32 cellular contexts compared by ENCODE assay signal in the genomic region with DNA sequence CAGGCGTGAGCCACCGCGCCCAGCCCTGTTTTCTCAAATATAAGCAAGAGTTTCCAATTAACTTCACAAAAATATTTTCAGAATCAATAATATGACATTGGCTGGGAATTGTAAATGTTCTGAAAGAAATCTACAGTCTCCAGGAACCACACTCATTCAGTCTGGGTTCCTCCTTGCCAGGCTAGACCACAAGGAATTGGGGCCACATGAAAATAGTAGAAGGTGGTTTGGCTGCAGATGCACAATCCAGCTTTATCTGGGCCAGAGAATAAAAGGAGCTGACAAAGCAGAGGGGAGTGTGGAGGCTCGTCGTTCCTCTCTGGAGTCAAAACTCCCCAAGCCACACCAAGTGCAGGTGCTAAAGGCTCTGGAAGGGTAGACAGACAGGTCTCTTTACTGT.
"Had no signal": no experiment of that assay in that cellular context is flagged by ENCODE, and none has a peak within 500 bp of the region (broad histone marks: within the 10 kb centered on the region; RNA-seq: fewer than 3 reads in every experiment).

No MANE protein-coding gene starts in this region.

- H3K9me3 ChIP-seq: adrenal gland, body of pancreas, breast epithelium had no signal

- ATAC-seq: activated CD8-positive, alpha-beta T cell treated with anti-CD3 and anti-CD28 coated beads for 36 hours; activated naive CD4-positive, alpha-beta T cell treated with anti-CD3 and anti-CD28 coated beads, Interleukin-2, amount 50 U/mL, for 72 hours; activated T-cell treated with anti-CD3 and anti-CD28 coated beads, Interleukin-2, amount 50 U/mL, for 4 hours; activated T-cell treated with anti-CD3 and anti-CD28 coated beads, Interleukin-2, amount 50 U/mL, for 72 hours; activated T-helper 17 cell treated with anti-CD3 and anti-CD28 coated beads, Interleukin-2, amount 50 U/mL, for 72 hours; body of pancreas had no signal

- DNase-seq: activated B cell treated with CpG ODN at 0.5 μM for 24 hours; activated CD4-positive, alpha-beta memory T cell treated with anti-CD3 and anti-CD28 coated beads for 36 hours; activated CD4-positive, alpha-beta T cell treated with anti-CD3 and anti-CD28 coated beads for 4 hours; activated CD4-positive, alpha-beta T cell treated with anti-CD3 and anti-CD28 coated beads, Interleukin-2, amount 10 ng/mL, durations not matched to agents 24 days and 14 days; activated CD4-positive, alpha-beta T cell treated with anti-CD3 and anti-CD28 coated beads, Interleukin-2, amount 50 U/mL, for 1 hour; activated CD4-positive, alpha-beta T cell treated with anti-CD3 and anti-CD28 coated beads, Interleukin-2, amount 50 U/mL, for 4 hours; activated CD4-positive, CD25-positive, alpha-beta regulatory T cell treated with anti-CD3 and anti-CD28 coated beads, Interleukin-2, amount 50 U/mL, for 72 hours; activated CD8-positive, alpha-beta memory T cell treated with anti-CD3 and anti-CD28 coated beads, Interleukin-2, amount 50 U/mL, for 4 hours; activated CD8-positive, alpha-beta T cell treated with anti-CD3 and anti-CD28 coated beads for 36 hours; activated effector memory CD4-positive, alpha-beta T cell treated with anti-CD3 and anti-CD28 coated beads, Interleukin-2, amount 50 U/mL, for 16 hours; activated gamma-delta T cell treated with Interleukin-2 at 50 U/mL for 16 hours; activated naive CD4-positive, alpha-beta T cell; activated naive CD4-positive, alpha-beta T cell treated with anti-CD3 and anti-CD28 coated beads for 36 hours; activated naive CD4-positive, alpha-beta T cell treated with anti-CD3 and anti-CD28 coated beads, Interleukin-2, amount 50 U/mL, for 16 hours; activated naive CD8-positive, alpha-beta T cell treated with anti-CD3 and anti-CD28 coated beads for 36 hours; activated T-cell treated with anti-CD3 and anti-CD28 coated beads for 4 hours; activated T-cell treated with anti-CD3 and anti-CD28 coated beads, Interleukin-2, amount 50 U/mL, for 1 hour; activated T-cell treated with anti-CD3 and anti-CD28 coated beads, Interleukin-2, amount 50 U/mL, for 4 hours; activated T-cell treated with anti-CD3 and anti-CD28 coated beads, Interleukin-2, amount 50 U/mL, for 72 hours; adrenal gland; amniotic stem cell; aorta; body of pancreas; brain microvascular endothelial cell; central memory CD4-positive, alpha-beta T cell; T-helper 1 cell; T-helper 2 cell; T-helper 9 cell had no signal

- H3K27ac ChIP-seq: adrenal gland, body of pancreas, brain microvascular endothelial cell, breast epithelium, VCaP had no signal

- H3K4me3 ChIP-seq: adrenal gland, body of pancreas, breast epithelium had no signal

- H3K36me3 ChIP-seq: adrenal gland, brain microvascular endothelial cell, breast epithelium had no signal
